2 cellular contexts compared by ENCODE assay signal in the genomic region with DNA sequence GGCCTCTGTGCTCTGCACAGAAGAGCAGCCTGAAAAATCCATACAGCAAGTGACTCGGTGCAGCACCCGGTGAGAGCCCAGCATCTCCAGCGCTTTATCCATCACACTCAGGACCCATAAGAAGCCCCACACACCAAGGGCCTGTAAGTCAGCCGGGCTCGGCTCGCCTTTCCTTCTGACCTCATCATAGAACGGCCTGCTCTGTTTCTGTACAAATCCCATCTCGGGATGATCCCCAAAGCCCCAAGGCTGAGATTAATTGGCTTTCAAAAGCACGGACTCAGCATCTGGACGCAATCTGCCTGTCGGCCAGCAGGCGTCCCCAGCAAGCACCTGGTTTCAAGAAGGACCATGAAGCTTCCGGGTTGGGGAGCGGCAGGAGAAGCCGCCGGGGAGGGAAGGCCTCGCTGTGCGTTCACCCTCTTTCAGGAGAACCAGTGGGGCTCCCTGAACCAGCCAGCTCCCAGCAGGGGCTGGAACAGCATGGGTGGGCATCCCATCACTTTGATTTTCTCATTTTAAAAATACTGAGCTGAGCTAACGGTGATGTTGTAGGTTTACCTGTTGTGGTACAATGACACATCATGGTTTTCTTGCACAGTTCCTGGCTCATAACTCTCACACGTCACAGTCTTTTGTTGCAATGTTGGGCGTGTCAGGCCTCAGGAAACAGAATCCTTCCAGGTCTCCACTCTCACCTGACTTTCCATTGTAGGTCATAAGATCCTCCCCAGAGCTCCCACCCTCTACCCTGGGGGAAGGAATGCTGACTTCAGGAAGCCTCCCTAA.
A peak's percentile ranks its signal among the peaks of the same experiment; 100 is the strongest.
TF ChIP-seq lines count a peak whose summit lies in the region.

No MANE protein-coding gene starts in this region.

TF ChIP-seq in IMR-90, 13 proteins besides CTCF, POLR2A, EP300 and RAD21:
- TF ChIP-seq, protein P1, sequence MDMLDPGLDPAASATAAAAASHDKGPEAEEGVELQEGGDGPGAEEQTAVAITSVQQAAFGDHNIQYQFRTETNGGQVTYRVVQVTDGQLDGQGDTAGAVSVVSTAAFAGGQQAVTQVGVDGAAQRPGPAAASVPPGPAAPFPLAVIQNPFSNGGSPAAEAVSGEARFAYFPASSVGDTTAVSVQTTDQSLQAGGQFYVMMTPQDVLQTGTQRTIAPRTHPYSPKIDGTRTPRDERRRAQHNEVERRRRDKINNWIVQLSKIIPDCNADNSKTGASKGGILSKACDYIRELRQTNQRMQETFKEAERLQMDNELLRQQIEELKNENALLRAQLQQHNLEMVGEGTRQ (IDR thresholded peaks at IDR 0.05; ENCODE audit: low read depth, low read length): no peak
- TF ChIP-seq MAZ (IDR thresholded peaks at IDR 0.05; ENCODE audit: borderline replicate concordance, low read depth, low read length): peak; percentile 60; the same call in 1 of the 2 replicates
- peak; percentile 9; the same call in 1 of the 2 replicates for TF ChIP-seq CEBPB (IDR thresholded peaks at IDR 0.05; ENCODE audit: low read depth, low read length)
- TF ChIP-seq CHD1 (IDR thresholded peaks at IDR 0.05; ENCODE audit: low read depth, low read length): no peak
- no peak for TF ChIP-seq NFE2L2 (IDR thresholded peaks at IDR 0.05; ENCODE audit: low read depth, low read length)
- peak; percentile 81 for TF ChIP-seq SMC3 (IDR thresholded peaks at IDR 0.05; ENCODE audit: low read depth, low read length)
- TF ChIP-seq BHLHE40 (IDR thresholded peaks at IDR 0.05; ENCODE audit: low read depth, low read length): no peak
- TF ChIP-seq RCOR1 (IDR thresholded peaks at IDR 0.05; ENCODE audit: insufficient replicate concordance, low read length): peak; percentile 18
- 0 out of 2 replicates have a peak, but pooled peaks have one; percentile 22 for TF ChIP-seq MXI1 (IDR thresholded peaks at IDR 0.05; ENCODE audit: borderline replicate concordance, low read depth, low read length)
- TF ChIP-seq MAFK (IDR thresholded peaks at IDR 0.05; ENCODE audit: low read depth, low read length): peak; percentile 69
- no peak for TF ChIP-seq RFX5 (IDR thresholded peaks at IDR 0.05; ENCODE audit: low read depth, low read length)
- TF ChIP-seq, protein P2, sequence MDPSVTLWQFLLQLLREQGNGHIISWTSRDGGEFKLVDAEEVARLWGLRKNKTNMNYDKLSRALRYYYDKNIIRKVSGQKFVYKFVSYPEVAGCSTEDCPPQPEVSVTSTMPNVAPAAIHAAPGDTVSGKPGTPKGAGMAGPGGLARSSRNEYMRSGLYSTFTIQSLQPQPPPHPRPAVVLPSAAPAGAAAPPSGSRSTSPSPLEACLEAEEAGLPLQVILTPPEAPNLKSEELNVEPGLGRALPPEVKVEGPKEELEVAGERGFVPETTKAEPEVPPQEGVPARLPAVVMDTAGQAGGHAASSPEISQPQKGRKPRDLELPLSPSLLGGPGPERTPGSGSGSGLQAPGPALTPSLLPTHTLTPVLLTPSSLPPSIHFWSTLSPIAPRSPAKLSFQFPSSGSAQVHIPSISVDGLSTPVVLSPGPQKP (IDR thresholded peaks at IDR 0.05; ENCODE audit: borderline replicate concordance, low read depth, low read length): no peak
- 0 out of 2 replicates have a peak, but pooled peaks have one; percentile 2 for TF ChIP-seq FOS (IDR thresholded peaks at IDR 0.05; ENCODE audit: low read depth, low read length)

TF ChIP-seq in endothelial cell of umbilical vein, 7 proteins besides CTCF, POLR2A, EP300 and RAD21:
- no peak for TF ChIP-seq GATA2 (IDR thresholded peaks at IDR 0.05; ENCODE audit: insufficient read depth, insufficient read length, low read depth, low read length)
- no peak for TF ChIP-seq FOS (IDR thresholded peaks at IDR 0.05; ENCODE audit: borderline replicate concordance, insufficient read depth, low read length)
- TF ChIP-seq, protein P3, sequence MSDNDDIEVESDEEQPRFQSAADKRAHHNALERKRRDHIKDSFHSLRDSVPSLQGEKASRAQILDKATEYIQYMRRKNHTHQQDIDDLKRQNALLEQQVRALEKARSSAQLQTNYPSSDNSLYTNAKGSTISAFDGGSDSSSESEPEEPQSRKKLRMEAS (IDR thresholded peaks at IDR 0.05; ENCODE audit: insufficient read depth, insufficient read length): no peak
- TF ChIP-seq MYC (IDR thresholded peaks at IDR 0.05; ENCODE audit: low read depth, low read length): no peak
- no peak for TF ChIP-seq JUN (IDR thresholded peaks at IDR 0.05; ENCODE audit: borderline replicate concordance, insufficient read depth, insufficient read length, low read depth)
- TF ChIP-seq EZH2 (IDR thresholded peaks at IDR 0.05; ENCODE audit: borderline replicate concordance, low read depth, low read length, severe bottlenecking): no peak
- TF ChIP-seq POLR2AphosphoS5 (IDR thresholded peaks at IDR 0.05; ENCODE audit: insufficient read depth, low read depth, low read length): no peak
TF ChIP-seq in endothelial cell of umbilical vein: peak in this region for 0.
